1 cellular context compared by ENCODE assay signal in the genomic region with DNA sequence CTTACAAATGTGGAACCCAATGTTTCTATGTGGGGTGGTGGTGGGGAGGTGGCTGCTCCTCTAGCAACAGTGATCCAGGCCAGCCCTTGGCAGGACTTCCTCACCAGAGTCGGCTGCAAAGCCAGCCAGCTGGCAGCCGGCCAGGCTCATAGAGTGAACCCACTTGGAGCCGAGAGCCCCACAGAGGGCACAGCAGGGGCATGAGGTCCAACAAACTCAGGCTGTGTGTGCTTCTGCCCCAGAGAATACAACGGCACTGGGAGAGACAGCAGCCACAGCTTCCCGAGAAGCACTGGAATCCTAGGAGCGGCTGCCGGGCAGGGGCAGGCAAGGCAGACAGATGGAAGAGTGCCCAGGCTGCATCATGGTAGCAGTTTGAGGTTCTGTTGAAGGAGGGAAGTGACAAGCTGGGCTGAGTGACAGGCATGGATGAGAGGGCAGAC.
TF ChIP-seq lines count a peak whose summit lies in the region.

No MANE protein-coding gene starts in this region.

TF ChIP-seq in HEK293, 187 proteins besides CTCF, POLR2A, EP300 and RAD21:
- TF ChIP-seq ZNF292 (tag by site-specific recombination; IDR thresholded peaks at IDR 0.05; ENCODE audit: borderline replicate concordance, low read depth), result no peak
- TF ChIP-seq ZNF133 (tag by site-specific recombination; IDR thresholded peaks at IDR 0.05), result 0 out of 2 replicates have a peak, but pooled peaks have one; percentile 32
- peak; percentile 89 for TF ChIP-seq ZNF423 (tag by site-specific recombination; IDR thresholded peaks at IDR 0.05)
- TF ChIP-seq, protein P1, sequence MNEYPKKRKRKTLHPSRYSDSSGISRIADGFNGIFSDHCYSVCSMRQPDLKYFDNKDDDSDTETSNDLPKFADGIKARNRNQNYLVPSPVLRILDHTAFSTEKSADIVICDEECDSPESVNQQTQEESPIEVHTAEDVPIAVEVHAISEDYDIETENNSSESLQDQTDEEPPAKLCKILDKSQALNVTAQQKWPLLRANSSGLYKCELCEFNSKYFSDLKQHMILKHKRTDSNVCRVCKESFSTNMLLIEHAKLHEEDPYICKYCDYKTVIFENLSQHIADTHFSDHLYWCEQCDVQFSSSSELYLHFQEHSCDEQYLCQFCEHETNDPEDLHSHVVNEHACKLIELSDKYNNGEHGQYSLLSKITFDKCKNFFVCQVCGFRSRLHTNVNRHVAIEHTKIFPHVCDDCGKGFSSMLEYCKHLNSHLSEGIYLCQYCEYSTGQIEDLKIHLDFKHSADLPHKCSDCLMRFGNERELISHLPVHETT (tag by site-specific recombination; IDR thresholded peaks at IDR 0.05), result no peak
- TF ChIP-seq GLIS2 (tag by site-specific recombination; IDR thresholded peaks at IDR 0.05), result 0 out of 2 replicates have a peak, but pooled peaks have one; percentile 27
- TF ChIP-seq ZSCAN16 (tag by site-specific recombination; IDR thresholded peaks at IDR 0.05), result no peak
- TF ChIP-seq ZNF138 (tag by site-specific recombination; IDR thresholded peaks at IDR 0.05; ENCODE audit: borderline replicate concordance), result no peak
- TF ChIP-seq, protein P2, sequence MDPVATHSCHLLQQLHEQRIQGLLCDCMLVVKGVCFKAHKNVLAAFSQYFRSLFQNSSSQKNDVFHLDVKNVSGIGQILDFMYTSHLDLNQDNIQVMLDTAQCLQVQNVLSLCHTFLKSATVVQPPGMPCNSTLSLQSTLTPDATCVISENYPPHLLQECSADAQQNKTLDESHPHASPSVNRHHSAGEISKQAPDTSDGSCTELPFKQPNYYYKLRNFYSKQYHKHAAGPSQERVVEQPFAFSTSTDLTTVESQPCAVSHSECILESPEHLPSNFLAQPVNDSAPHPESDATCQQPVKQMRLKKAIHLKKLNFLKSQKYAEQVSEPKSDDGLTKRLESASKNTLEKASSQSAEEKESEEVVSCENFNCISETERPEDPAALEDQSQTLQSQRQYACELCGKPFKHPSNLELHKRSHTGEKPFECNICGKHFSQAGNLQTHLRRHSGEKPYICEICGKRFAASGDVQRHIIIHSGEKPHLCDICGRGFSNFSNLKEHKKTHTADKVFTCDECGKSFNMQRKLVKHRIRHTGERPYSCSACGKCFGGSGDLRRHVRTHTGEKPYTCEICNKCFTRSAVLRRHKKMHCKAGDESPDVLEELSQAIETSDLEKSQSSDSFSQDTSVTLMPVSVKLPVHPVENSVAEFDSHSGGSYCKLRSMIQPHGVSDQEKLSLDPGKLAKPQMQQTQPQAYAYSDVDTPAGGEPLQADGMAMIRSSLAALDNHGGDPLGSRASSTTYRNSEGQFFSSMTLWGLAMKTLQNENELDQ (tag by site-specific recombination; IDR thresholded peaks at IDR 0.05; ENCODE audit: low read depth), result no peak
- peak; percentile 46; the same call in 1 of the 2 replicates for TF ChIP-seq GLIS1 (tag by site-specific recombination; IDR thresholded peaks at IDR 0.05)
- TF ChIP-seq SP7 (tag by site-specific recombination; IDR thresholded peaks at IDR 0.05), result no peak
- TF ChIP-seq ZFHX2 (tag by site-specific recombination; conservative IDR thresholded peaks at IDR 0.05), result no peak
- TF ChIP-seq ZNF623 (tag by site-specific recombination; IDR thresholded peaks at IDR 0.05), result no peak
- TF ChIP-seq ZBTB8A (tag by site-specific recombination; IDR thresholded peaks at IDR 0.05), result peak; percentile 46
- TF ChIP-seq, protein P3, sequence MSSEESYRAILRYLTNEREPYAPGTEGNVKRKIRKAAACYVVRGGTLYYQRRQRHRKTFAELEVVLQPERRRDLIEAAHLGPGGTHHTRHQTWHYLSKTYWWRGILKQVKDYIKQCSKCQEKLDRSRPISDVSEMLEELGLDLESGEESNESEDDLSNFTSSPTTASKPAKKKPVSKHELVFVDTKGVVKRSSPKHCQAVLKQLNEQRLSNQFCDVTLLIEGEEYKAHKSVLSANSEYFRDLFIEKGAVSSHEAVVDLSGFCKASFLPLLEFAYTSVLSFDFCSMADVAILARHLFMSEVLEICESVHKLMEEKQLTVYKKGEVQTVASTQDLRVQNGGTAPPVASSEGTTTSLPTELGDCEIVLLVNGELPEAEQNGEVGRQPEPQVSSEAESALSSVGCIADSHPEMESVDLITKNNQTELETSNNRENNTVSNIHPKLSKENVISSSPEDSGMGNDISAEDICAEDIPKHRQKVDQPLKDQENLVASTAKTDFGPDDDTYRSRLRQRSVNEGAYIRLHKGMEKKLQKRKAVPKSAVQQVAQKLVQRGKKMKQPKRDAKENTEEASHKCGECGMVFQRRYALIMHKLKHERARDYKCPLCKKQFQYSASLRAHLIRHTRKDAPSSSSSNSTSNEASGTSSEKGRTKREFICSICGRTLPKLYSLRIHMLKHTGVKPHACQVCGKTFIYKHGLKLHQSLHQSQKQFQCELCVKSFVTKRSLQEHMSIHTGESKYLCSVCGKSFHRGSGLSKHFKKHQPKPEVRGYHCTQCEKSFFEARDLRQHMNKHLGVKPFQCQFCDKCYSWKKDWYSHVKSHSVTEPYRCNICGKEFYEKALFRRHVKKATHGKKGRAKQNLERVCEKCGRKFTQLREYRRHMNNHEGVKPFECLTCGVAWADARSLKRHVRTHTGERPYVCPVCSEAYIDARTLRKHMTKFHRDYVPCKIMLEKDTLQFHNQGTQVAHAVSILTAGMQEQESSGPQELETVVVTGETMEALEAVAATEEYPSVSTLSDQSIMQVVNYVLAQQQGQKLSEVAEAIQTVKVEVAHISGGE (tag by site-specific recombination; conservative IDR thresholded peaks at IDR 0.05; ENCODE audit: low read depth), result no peak
- TF ChIP-seq ZNF335 (tag by site-specific recombination; conservative IDR thresholded peaks at IDR 0.05), result 0 out of 2 replicates have a peak, but pooled peaks have one; percentile 24
- TF ChIP-seq ZIC2 (tag by site-specific recombination; IDR thresholded peaks at IDR 0.05), result peak; percentile 94
TF ChIP-seq in HEK293: peak in this region for 7.
